In genomic region chr11:123246749-123247497, GRCh38 we compare ENCODE assay signal across 8 cellular contexts. TPM values are rescaled to one million over a fixed set of nuclear protein-coding genes. Genes with fewer than 3 reads are reported as not detected.
DNase-seq lines count a peak whose midpoint lies in the region; ATAC-seq and TF ChIP-seq lines count a peak whose summit lies in the region.

No MANE protein-coding gene starts in this region.

- TF ChIP-seq CTCF in GM13977 (IDR thresholded peaks at IDR 0.05; ENCODE audit: extremely low read depth, insufficient read depth, missing control alignments): peak; percentile 95

- in situ Hi-C loops in GM13977 (cut with MboI; ENCODE audit: low pct_unique_long_range_greater_than_20kb, low sequenced_read_pairs, unreplicated experiment): loop anchor here (10.0 kb wide), 1 partner anchor 132 kb away; no protein-coding TSS in a partner anchor

- DNase-seq in A172 (ENCODE audit: low spot score): peak; percentile 44
- peak; percentile 78 for DNase-seq in GM13977 (ENCODE audit: low spot score)
- DNase-seq in NCI-H2227 treated with DMSO at 0.1 percent for 48 hours (lab: John Stamatoyannopoulos, UW): peak; percentile 80
- peak; percentile 74 for DNase-seq in activated CD4-positive, alpha-beta T cell treated with anti-CD3 and anti-CD28 coated beads for 1 hour
- peak; percentile 88 for DNase-seq in cerebellar cortex (ENCODE audit: low spot score)
- peak; percentile 93 for DNase-seq in left kidney (ENCODE audit: low read depth, low spot score)
- DNase-seq in stimulated activated CD4-positive, alpha-beta T cell treated with anti-CD3 and anti-CD28 coated beads, Interleukin-4, amount 100 ng/mL, for 1 hour: peak; percentile 81

- ATAC-seq in HG02981 (IDR thresholded peaks at IDR 0.05; ENCODE audit: unreplicated experiment): peak; percentile 91

RNA-seq across cellular contexts. Expression of gene CLMP, which starts 51.9 kb away (rescaled TPM):
- 4.7 and 9.7 TPM in 2 replicates for total RNA-seq in A172 (2014; rRNA removed; shearing (Covaris generic))

Comparison
In these comparisons a context has a peak if more than half of its experiments do, and no peak if none do; other contexts are left out.
1. Peak in every context shown above with its lines: DNase-seq and ATAC-seq.